In genomic region chr20:18537651-18538050, GRCh38 we compare ENCODE assay signal across 1 cellular context.
TF ChIP-seq lines count a peak whose summit lies in the region.

No MANE protein-coding gene starts in this region.

TF ChIP-seq in IMR-90, 13 proteins besides CTCF, POLR2A, EP300 and RAD21:
- TF ChIP-seq CEBPB (IDR thresholded peaks at IDR 0.05; ENCODE audit: low read depth, low read length) (no peak; the same call in 1 of the 2 replicates), CHD1 (IDR thresholded peaks at IDR 0.05; ENCODE audit: low read depth, low read length) (no peak), RFX5 (IDR thresholded peaks at IDR 0.05; ENCODE audit: low read depth, low read length) (no peak), MAFK (IDR thresholded peaks at IDR 0.05; ENCODE audit: low read depth, low read length) (no peak), RCOR1 (IDR thresholded peaks at IDR 0.05; ENCODE audit: insufficient replicate concordance, low read length) (no peak), ELK1 (IDR thresholded peaks at IDR 0.05; ENCODE audit: borderline replicate concordance, low read depth, low read length) (no peak), SMC3 (IDR thresholded peaks at IDR 0.05; ENCODE audit: low read depth, low read length) (no peak), BHLHE40 (IDR thresholded peaks at IDR 0.05; ENCODE audit: low read depth, low read length) (no peak), MXI1 (IDR thresholded peaks at IDR 0.05; ENCODE audit: borderline replicate concordance, low read depth, low read length) (no peak), MAZ (IDR thresholded peaks at IDR 0.05; ENCODE audit: borderline replicate concordance, low read depth, low read length) (no peak), FOS (IDR thresholded peaks at IDR 0.05; ENCODE audit: low read depth, low read length) (no peak), USF2 (IDR thresholded peaks at IDR 0.05; ENCODE audit: low read depth, low read length) (no peak), NFE2L2 (IDR thresholded peaks at IDR 0.05; ENCODE audit: low read depth, low read length) (no peak)
